ENCODE assay signal across 1 cellular context in the genomic region with DNA sequence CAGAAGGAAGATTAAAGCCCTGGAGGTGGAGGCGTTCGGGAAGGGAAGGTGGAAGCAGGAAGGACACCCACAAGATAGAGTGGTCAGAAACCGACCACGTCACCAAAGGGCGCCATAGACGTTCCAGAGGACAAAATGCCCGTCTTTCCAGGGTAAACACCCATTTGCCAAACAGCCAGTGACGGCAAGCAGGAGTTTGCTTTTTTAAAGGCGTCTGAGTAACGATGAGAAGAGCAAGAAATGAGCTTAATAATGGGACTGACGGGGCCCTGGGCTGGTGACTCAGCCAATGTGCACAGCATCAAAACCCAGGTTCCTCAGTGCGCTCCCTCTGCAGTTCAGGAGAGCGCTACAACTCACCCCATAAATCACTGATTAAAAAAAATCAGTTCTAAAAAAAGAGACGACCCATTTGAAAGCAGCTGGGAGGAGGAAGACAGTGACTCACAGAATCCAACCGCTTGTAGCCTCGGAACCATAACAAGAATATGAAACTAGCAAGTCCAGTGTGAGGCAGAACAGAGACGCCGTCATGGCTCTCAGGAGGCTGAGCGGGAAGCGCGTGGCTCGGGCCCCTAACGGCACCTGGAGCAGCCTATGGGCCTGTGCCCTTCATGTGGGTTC.
A peak's percentile ranks its signal among the peaks of the same experiment; 100 is the strongest.
TF ChIP-seq lines count a peak whose summit lies in the region.

No MANE protein-coding gene starts in this region.

TF ChIP-seq in HCT116, 20 proteins besides CTCF, POLR2A, EP300 and RAD21 (continued from another document):
- TF ChIP-seq YY1 (IDR thresholded peaks at IDR 0.05; ENCODE audit: extremely low read depth, insufficient replicate concordance, low read depth, low read length) = peak; percentile 75
- TF ChIP-seq EZH2phosphoT487 (IDR thresholded peaks at IDR 0.05; ENCODE audit: borderline replicate concordance) = no peak
- TF ChIP-seq EZH2 (IDR thresholded peaks at IDR 0.05) = no peak
- peak; percentile 31; the same call in 1 of the 2 replicates for TF ChIP-seq POLR2AphosphoS5 (IDR thresholded peaks at IDR 0.05; ENCODE audit: low read depth, low read length)
- TF ChIP-seq SP1 (IDR thresholded peaks at IDR 0.05; ENCODE audit: low read depth) = peak; percentile 38; the same call in 1 of the 2 replicates
